ENCODE assay signal across 9 cellular contexts in the genomic region with DNA sequence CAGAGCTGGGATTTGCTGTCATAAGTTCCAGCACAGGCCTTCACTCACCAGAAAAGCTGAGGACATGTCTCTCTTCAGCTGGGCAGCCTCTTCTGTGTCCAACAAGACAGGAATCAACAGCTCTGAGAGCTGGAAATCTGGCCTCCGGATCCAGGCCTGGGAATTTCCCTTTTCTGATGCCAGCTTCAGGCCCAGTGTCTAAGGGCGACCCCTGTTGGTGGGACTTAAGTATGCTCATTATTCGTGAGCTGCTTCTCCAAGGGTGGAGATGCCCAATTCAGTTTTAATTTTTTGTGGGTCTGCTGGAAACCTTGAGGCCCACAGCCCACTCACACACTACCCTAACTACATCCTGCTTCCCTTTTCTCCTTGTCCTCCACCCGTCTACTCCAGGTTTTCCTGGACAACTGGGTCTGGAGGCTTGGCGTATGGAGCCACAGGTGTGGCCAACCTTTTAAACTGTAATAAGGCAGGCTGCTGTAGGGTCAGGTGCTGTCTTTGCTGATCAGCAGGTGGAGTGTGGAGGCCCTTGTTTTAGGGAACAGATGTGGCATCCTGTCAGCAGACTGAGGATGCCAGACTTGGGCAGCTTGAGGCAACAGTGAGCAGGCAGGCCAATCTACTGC. TPM values are rescaled to one million over a fixed set of nuclear protein-coding genes. Genes with fewer than 3 reads are reported as not detected.
DNase-seq lines count a peak whose midpoint lies in the region; ATAC-seq and TF ChIP-seq lines count a peak whose summit lies in the region.
"Had no signal": no experiment of that assay in that cellular context is flagged by ENCODE, and none has a peak within 500 bp of the region (broad histone marks: within the 10 kb centered on the region; RNA-seq: fewer than 3 reads in every experiment).

No MANE protein-coding gene starts in this region.

- no peaks in the 10 kb centered on the region for H3K36me3 ChIP-seq in gastroesophageal sphincter
- H3K36me3 ChIP-seq in ovary: no peaks in the 10 kb centered on the region
- H3K36me3 ChIP-seq in transverse colon: no peaks in the 10 kb centered on the region

- H3K4me3 ChIP-seq in gastroesophageal sphincter (no peak overlapping the region), ovary (no peak overlapping the region), transverse colon (no peak overlapping the region)
- H3K4me3 ChIP-seq: SK-N-MC had no signal

- in situ Hi-C loops in transverse colon (cut with MboI; ENCODE audit: low pct_ligation_motif_present in 1 of 4, low pct_unique_long_range_greater_than_20kb in 1 of 4, low sequenced_read_pairs in 3 of 4): loop anchor here (5.0 to 25.0 kb wide), 5 partner anchors 186 to 322 kb away; no protein-coding TSS in a partner anchor

- no peak overlapping the region for H3K27ac ChIP-seq in gastroesophageal sphincter
- no peak overlapping the region for H3K27ac ChIP-seq in ovary
- peak overlapping the region; percentile 23 to 65 (median 57) for H3K27ac ChIP-seq in transverse colon
- H3K27ac ChIP-seq: SK-N-MC had no signal

- H3K4me1 ChIP-seq in gastroesophageal sphincter (peaks cover 0 to 38% (median 15%) of the 10 kb centered on the region in 3 donors), ovary (ENCODE audit: insufficient read depth) (peaks cover 15% of the 10 kb centered on the region), transverse colon (peaks cover 4 to 49% (median 38%) of the 10 kb centered on the region in 4 donors)

- no peaks in the 10 kb centered on the region for H3K9me3 ChIP-seq in gastroesophageal sphincter
- H3K9me3 ChIP-seq in ovary: no peaks in the 10 kb centered on the region
- H3K9me3 ChIP-seq in transverse colon: no peaks in the 10 kb centered on the region

- peak; percentile 60 for ATAC-seq in gastroesophageal sphincter

- DNase-seq in COLO668 (lab: John Stamatoyannopoulos, UW; ENCODE audit: unreplicated experiment) (peak; percentile 79), HuH-7 (ENCODE audit: low spot score) (peak; percentile 85), SHP77 (lab: John Stamatoyannopoulos, UW) (peak; percentile 74 to 79), ovary (peak; percentile 62 to 69 (median 65)), transverse colon (peak; percentile 80), GF-D8 (lab: John Stamatoyannopoulos, UW) (no peak)
- DNase-seq in activated effector memory CD4-positive, alpha-beta T cell treated with anti-CD3 and anti-CD28 coated beads, Interleukin-2, amount 50 U/mL, for 16 hours: peak; percentile 85

- intact Hi-C loops in ovary (cut with DNase I): loop anchor here (5.0 to 10.0 kb wide), 6 partner anchors 191 to 488 kb away; no protein-coding TSS in a partner anchor
- intact Hi-C loops in transverse colon (cut with DNase I; ENCODE audit: low total_unique reads): loop anchor here (1.0 to 5.0 kb wide), 4 partner anchors 69 to 324 kb away; no protein-coding TSS in a partner anchor

- TF ChIP-seq EP300 in gastroesophageal sphincter (IDR thresholded peaks at IDR 0.05): no peak
- TF ChIP-seq EP300 in ovary (IDR thresholded peaks at IDR 0.05): no peak
- no peak for TF ChIP-seq EP300 in transverse colon (IDR thresholded peaks at IDR 0.05; ENCODE audit: low read depth)

- H3K27me3 ChIP-seq in gastroesophageal sphincter: peaks cover 45% of the 10 kb centered on the region
- H3K27me3 ChIP-seq in ovary: no peaks in the 10 kb centered on the region
- peaks cover 37% of the 10 kb centered on the region for H3K27me3 ChIP-seq in transverse colon

- TF ChIP-seq CTCF in gastroesophageal sphincter (IDR thresholded peaks at IDR 0.05): peak; percentile 71 to 94 (median 86)
- peak; percentile 54 to 59 (median 56) for TF ChIP-seq CTCF in ovary (IDR thresholded peaks at IDR 0.05)
- TF ChIP-seq CTCF in transverse colon (IDR thresholded peaks at IDR 0.05): peak; percentile 82 to 91 (median 85)

- 10 to 20% methylated on average over 2 to 3 of the region's 5 CpGs for WGBS in gastroesophageal sphincter (ENCODE audit: low coverage in 1 of 2), 2 donors
- 32 to 35% (median 32%) methylated on average over 5 of the region's 5 CpGs for WGBS in ovary, 3 donors
- WGBS in transverse colon (ENCODE audit: low coverage in 1 of 2), 2 donors: 18% methylated on average over 5 of the region's 5 CpGs; no CpG with 5 or more reads in 1 of the 2 donors

- TF ChIP-seq POLR2A in gastroesophageal sphincter (IDR thresholded peaks at IDR 0.05) (no peak), ovary (IDR thresholded peaks at IDR 0.05) (no peak), transverse colon (IDR thresholded peaks at IDR 0.05) (no peak)

RNA-seq across cellular contexts. Expression of gene CEMIP, which starts 2.6 kb away (rescaled TPM):
- total RNA-seq in gastroesophageal sphincter (under 1 TPM in 2 of 4 donors, not detected in 2; 0.35 to 0.54 TPM), ovary (10 to 100 TPM in 2 of 7 donors, 1 to 10 TPM in 5; 2.3 to 12.3 (median 5.4) TPM), transverse colon (under 1 TPM in 2 of 4 donors, not detected in 2; 0.27 to 0.32 TPM)
- polyA plus RNA-seq in ovary: 1 to 10 TPM; 2.2 to 4.1 TPM

Comparison
In these comparisons a context has a peak if more than half of its experiments do, and no peak if none do; other contexts are left out.
1. H3K27ac ChIP-seq: peak in transverse colon (4 of 4); none in gastroesophageal sphincter (0 of 4) and ovary (0 of 2).
2. Peak in every context shown above with its lines, with median percentiles within 50 percentile points of each other: CTCF ChIP-seq.